ENCODE assay signal across 8 cellular contexts in the genomic region with DNA sequence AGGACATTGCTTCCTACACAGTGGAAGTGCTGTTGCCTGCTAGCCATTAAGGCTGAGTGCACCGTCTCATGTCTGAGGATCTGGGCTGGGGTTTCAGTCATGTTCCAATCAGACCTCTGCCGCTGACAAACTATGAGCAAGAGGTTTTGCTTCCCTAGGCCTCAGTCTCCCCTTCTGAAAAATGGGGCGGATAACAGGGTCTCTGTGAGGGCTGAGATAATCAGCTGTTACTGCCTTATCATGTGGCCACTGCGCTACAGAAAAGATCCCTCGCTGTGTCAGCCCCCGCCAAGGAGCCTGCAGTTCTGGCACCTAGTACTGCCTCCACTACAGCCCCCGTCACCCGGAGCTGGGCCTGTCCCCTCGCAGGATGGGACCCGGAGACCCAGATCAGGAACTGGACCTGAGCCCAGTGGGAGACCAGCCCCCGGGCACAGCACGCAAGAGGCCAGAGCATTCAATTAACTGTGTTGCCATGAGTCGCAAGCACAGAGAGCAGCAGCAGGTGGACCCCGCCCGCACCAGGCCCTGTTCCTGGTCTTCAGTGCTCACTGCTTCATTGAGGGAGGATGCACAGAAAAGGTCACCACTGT. TPM values are rescaled to one million over a fixed set of nuclear protein-coding genes. Genes with fewer than 3 reads are reported as not detected.
DNase-seq lines count a peak whose midpoint lies in the region; ATAC-seq, FAIRE-seq and TF ChIP-seq lines count a peak whose summit lies in the region.

No MANE protein-coding gene starts in this region.

- H3K36me3 ChIP-seq in HepG2 (replicated peaks in 1 of 2; ENCODE audit: control insufficient read depth in 1 of 2, insufficient read depth in 2 of 2, low read length in 2 of 2) (peaks cover 0 to 5% of the 10 kb centered on the region in 2 experiments; a peak in 3 of 5 replicates), tibial nerve (peaks cover 0 to 38% (median 0%) of the 10 kb centered on the region in 3 donors)

- H3K4me3 ChIP-seq in astrocyte of the cerebellum (ENCODE audit: low read depth, low read length) (peak overlapping the region; percentile 45), HepG2 (replicated peaks in 1 of 3; ENCODE audit: insufficient read depth in 1 of 3, low read depth in 2 of 3, low read length in 3 of 3) (peak overlapping the region; percentile 45 to 78 (median 67)), tibial nerve (peak overlapping the region; percentile 42 to 68 (median 63))

- H3K9me3 ChIP-seq in HepG2 (ENCODE audit: low read length) (no peaks in the 10 kb centered on the region), tibial nerve (no peaks in the 10 kb centered on the region)

- TF ChIP-seq RAD21 in HepG2 (CRISPR knock-in tag; IDR thresholded peaks at IDR 0.05), result no peak

- no peaks in the 10 kb centered on the region for H3K27me3 Mint-ChIP-seq in T-helper 2 cell treated with Interferon-gamma antibody and Interleukin-4, amounts not matched to agents 5 μg/mL and 100 μg/mL, for 36 hours (ENCODE audit: low read depth)

- CTCF ChIA-PET in HepG2 (lab: Yijun Ruan, JAX; ENCODE audit: low intra/inter-chr PET ratio, low total read pairs), result no interaction called here

- no peak for ATAC-seq in HepG2

- H3K36me3 Mint-ChIP-seq in T-helper 2 cell treated with Interferon-gamma antibody and Interleukin-4, amounts not matched to agents 5 μg/mL and 100 μg/mL, for 36 hours (ENCODE audit: low read depth), result peaks cover 14% of the 10 kb centered on the region

- H3K4me2 ChIP-seq in HepG2 (ENCODE audit: low read depth, low read length), result peak overlapping the region; percentile 96

- intact Hi-C loops in HepG2 (cut with micrococcal nuclease; ENCODE audit: unreplicated experiment), result no loop called here

- peaks cover 25% of the 10 kb centered on the region for H3K79me2 ChIP-seq in HepG2 (ENCODE audit: insufficient read depth, low read length)

- H3K4me3 Mint-ChIP-seq in T-helper 2 cell treated with Interferon-gamma antibody and Interleukin-4, amounts not matched to agents 5 μg/mL and 100 μg/mL, for 36 hours, result no peak overlapping the region

- H3K27ac Mint-ChIP-seq in T-helper 2 cell treated with Interferon-gamma antibody and Interleukin-4, amounts not matched to agents 5 μg/mL and 100 μg/mL, for 36 hours, result peak overlapping the region; percentile 86

- BruUV-seq in HepG2 (replicated peaks; lab: Mats Ljungman, UMichigan), result no TSS peak

- H3K27ac ChIP-seq in HepG2 (ENCODE audit: extremely low read length, insufficient read depth, low read length) (peak overlapping the region; percentile 78), tibial nerve (peak overlapping the region; percentile 73 to 97 (median 89))

- TF ChIP-seq CTCF in astrocyte of the cerebellum (IDR thresholded peaks at IDR 0.05; ENCODE audit: low read depth, low read length, missing control alignments), result no peak
- TF ChIP-seq CTCF in HepG2 (CRISPR knock-in tag; IDR thresholded peaks at IDR 0.05), result no peak
- no peak for TF ChIP-seq CTCF in tibial nerve (IDR thresholded peaks at IDR 0.05)

- H2AFZ ChIP-seq in HepG2 (ENCODE audit: low read length), result no peak overlapping the region

- DNase-seq in T-helper 2 cell treated with Interferon-gamma antibody and Interleukin-4, amounts not matched to agents 5 μg/mL and 100 μg/mL, for 36 hours (ENCODE audit: low spot score), result no peak
- no peak for DNase-seq in T-helper 2 cell
- DNase-seq in astrocyte of the cerebellum (ENCODE audit: low read depth), result no peak
- DNase-seq in HepG2 (ENCODE audit: low spot score), result no peak
- no peak for DNase-seq in tibial nerve (ENCODE audit: low spot score in 2 of 2)
- DNase-seq in HT-29 (ENCODE audit: low spot score), result no peak
- no peak for DNase-seq in SK-N-DZ (ENCODE audit: low spot score)
- no peak for DNase-seq in KG1 (lab: John Stamatoyannopoulos, UW)

- no peak for FAIRE-seq in HepG2 (lab: Jason Lieb, UNC)

- peaks cover 30% of the 10 kb centered on the region for H3K4me1 Mint-ChIP-seq in T-helper 2 cell treated with Interferon-gamma antibody and Interleukin-4, amounts not matched to agents 5 μg/mL and 100 μg/mL, for 36 hours (ENCODE audit: low read depth)

- 82% methylated on average over 4 of the region's 15 CpGs for WGBS in HepG2 (ENCODE audit: low lambda C conversion rate)
- WGBS in tibial nerve, 2 donors, result 62 to 76% methylated on average over 8 to 15 of the region's 15 CpGs

- H3K4me1 ChIP-seq in HepG2 (ENCODE audit: insufficient read depth, low read length), result peaks cover 50% of the 10 kb centered on the region
- H3K4me1 ChIP-seq in tibial nerve, result peaks cover 0 to 79% (median 36%) of the 10 kb centered on the region in 4 donors

- no peaks in the 10 kb centered on the region for H4K20me1 ChIP-seq in HepG2 (ENCODE audit: insufficient read depth, low read length)

- H3K9ac ChIP-seq in HepG2 (ENCODE audit: insufficient read depth, low read depth, low read length), result peak overlapping the region; percentile 80

- in situ Hi-C loops in astrocyte of the cerebellum (cut with HindIII; ENCODE audit: low sequenced_read_pairs) (no loop called here), HepG2 (cut with HindIII; ENCODE audit: extremely low pct_ligation_motif_present, low pct_unique_long_range_greater_than_20kb) (no loop called here)

- POLR2A ChIA-PET in HepG2 (lab: Yijun Ruan, JAX), result interaction anchor here (1.7 to 1.9 kb wide), 2 partner anchors 19 to 59 kb away, joined by 22 to 29 read pairs; partner anchors contain the start of genes ATF5, NUP62 and PTOV1

- TF ChIP-seq POLR2A in HepG2 (IDR thresholded peaks at IDR 0.05; ENCODE audit: insufficient read depth in 1 of 2, low read depth in 2 of 2, low read length in 2 of 2) (no peak), tibial nerve (IDR thresholded peaks at IDR 0.05) (no peak)

- no peaks in the 10 kb centered on the region for H3K9me3 Mint-ChIP-seq in T-helper 2 cell treated with Interferon-gamma antibody and Interleukin-4, amounts not matched to agents 5 μg/mL and 100 μg/mL, for 36 hours

- TF ChIP-seq EP300 in HepG2 (IDR thresholded peaks at IDR 0.05; ENCODE audit: low read depth in 2 of 2, low read length in 2 of 2), result no peak
- TF ChIP-seq EP300 in HepG2 (CRISPR knock-in tag; IDR thresholded peaks at IDR 0.05; ENCODE audit: borderline replicate concordance), result no peak
- no peak for TF ChIP-seq EP300 in tibial nerve (IDR thresholded peaks at IDR 0.05)

- no peaks in the 10 kb centered on the region; a peak in 1 of 5 replicates for H3K27me3 ChIP-seq in HepG2 (ENCODE audit: control insufficient read depth in 1 of 2, insufficient read depth in 2 of 2, low read length in 2 of 2)
- no peaks in the 10 kb centered on the region for H3K27me3 ChIP-seq in tibial nerve

RNA-seq across cellular contexts. Expression of gene PNKP, which starts 3.0 kb away (rescaled TPM):
- total RNA-seq in HepG2 (2016; rRNA removed; fragmentation: Illumina TruSeq; extraction: Trizol), result 12.5 and 27.1 TPM in 2 replicates
- total RNA-seq in HepG2 (2016; cell fraction: cytosol; rRNA removed; fragmentation: Illumina TruSeq; extraction: Trizol; ENCODE audit: low read depth), result 15.1 and 16.6 TPM in 2 replicates
- 14.0 and 23.3 TPM in 2 replicates for total RNA-seq in HepG2 (2016; cell fraction: insoluble cytoplasmic fraction; rRNA removed; fragmentation: Illumina TruSeq; extraction: Trizol)
- 10.4 and 12.6 TPM in 2 replicates for total RNA-seq in HepG2 (2016; cell fraction: membrane; rRNA removed; fragmentation: Illumina TruSeq; extraction: Trizol)
- total RNA-seq in HepG2 (2016; cell fraction: nucleus; rRNA removed; fragmentation: Illumina TruSeq; extraction: Trizol), result 22.5 and 24.4 TPM in 2 replicates
- 12.7 and 17.0 TPM in 2 replicates for polyA plus RNA-seq in HepG2 (2011; rRNA removed)
- 6.9 and 10.2 TPM in 2 replicates for polyA plus RNA-seq in HepG2 (2011; cell fraction: cytosol; rRNA removed)
- 96.1 and 104 TPM in 2 replicates for polyA plus RNA-seq in HepG2 (2011; cell fraction: nucleus; rRNA removed)
- 14.4 and 18.2 TPM in 2 replicates for polyA plus RNA-seq in HepG2 (2012)
- polyA plus RNA-seq in HepG2 (2016; cell fraction: cytosol; fragmentation: Illumina TruSeq; extraction: Trizol; ENCODE audit: low read depth), result 6.4 and 8.2 TPM in 2 replicates
- polyA plus RNA-seq in HepG2 (2016; cell fraction: insoluble cytoplasmic fraction; fragmentation: Illumina TruSeq; extraction: Trizol; ENCODE audit: low read depth), result 11.5 and 13.4 TPM in 2 replicates
- 11.3 and 40.2 TPM in 2 replicates for polyA plus RNA-seq in HepG2 (2016; cell fraction: membrane; fragmentation: Illumina TruSeq; extraction: Trizol; ENCODE audit: low read depth)
- 87.3 and 98.8 TPM in 2 replicates for polyA plus RNA-seq in HepG2 (2016; cell fraction: nucleus; fragmentation: Illumina TruSeq; extraction: Trizol; ENCODE audit: insufficient read depth, low read depth)
- polyA minus RNA-seq in HepG2 (2011; rRNA and poly(A)+ RNA removed; ENCODE audit: low replicate concordance), result 16.1 and 37.1 TPM in 2 replicates
- 9.8 and 10.1 TPM in 2 replicates for polyA minus RNA-seq in HepG2 (2011; cell fraction: cytosol; rRNA and poly(A)+ RNA removed)
- polyA minus RNA-seq in HepG2 (2011; cell fraction: nucleus; rRNA and poly(A)+ RNA removed), result 30.5 and 40.2 TPM in 2 replicates
- total RNA-seq in tibial nerve, result 100 to 1,000 TPM in 1 of 4 donors, 10 to 100 TPM in 3; 52.7 to 158 (median 79.5) TPM
- total RNA-seq in HT-29 (2014; rRNA removed; shearing (Covaris generic)), result 215 and 243 TPM in 2 replicates
- polyA plus RNA-seq in SK-N-DZ (2014; cell fraction: cytosol; rRNA removed), result 7.7 and 19.2 TPM in 2 replicates
- 75.5 and 87.4 TPM in 2 replicates for polyA plus RNA-seq in SK-N-DZ (2014; cell fraction: nucleus; rRNA removed)

RNA-seq across cellular contexts. Expression of gene AKT1S1, which starts 6.8 kb away (rescaled TPM):
- total RNA-seq in HepG2 (2016; rRNA removed; fragmentation: Illumina TruSeq; extraction: Trizol), result 10.9 and 13.5 TPM in 2 replicates
- 6.3 and 7.3 TPM in 2 replicates for total RNA-seq in HepG2 (2016; cell fraction: cytosol; rRNA removed; fragmentation: Illumina TruSeq; extraction: Trizol; ENCODE audit: low read depth)
- 10.3 and 14.9 TPM in 2 replicates for total RNA-seq in HepG2 (2016; cell fraction: insoluble cytoplasmic fraction; rRNA removed; fragmentation: Illumina TruSeq; extraction: Trizol)
- total RNA-seq in HepG2 (2016; cell fraction: membrane; rRNA removed; fragmentation: Illumina TruSeq; extraction: Trizol), result 14.8 and 16.5 TPM in 2 replicates
- total RNA-seq in HepG2 (2016; cell fraction: nucleus; rRNA removed; fragmentation: Illumina TruSeq; extraction: Trizol), result 12.4 and 13.6 TPM in 2 replicates
- 27.8 and 30.0 TPM in 2 replicates for polyA plus RNA-seq in HepG2 (2011; rRNA removed)
- 29.0 and 32.7 TPM in 2 replicates for polyA plus RNA-seq in HepG2 (2011; cell fraction: cytosol; rRNA removed)
- polyA plus RNA-seq in HepG2 (2011; cell fraction: nucleus; rRNA removed), result 56.2 and 76.4 TPM in 2 replicates
- polyA plus RNA-seq in HepG2 (2012), result 19.5 and 19.7 TPM in 2 replicates
- polyA plus RNA-seq in HepG2 (2016; cell fraction: cytosol; fragmentation: Illumina TruSeq; extraction: Trizol; ENCODE audit: low read depth), result 22.7 and 24.3 TPM in 2 replicates
- 43.5 and 52.7 TPM in 2 replicates for polyA plus RNA-seq in HepG2 (2016; cell fraction: insoluble cytoplasmic fraction; fragmentation: Illumina TruSeq; extraction: Trizol; ENCODE audit: low read depth)
- 46.7 and 51.1 TPM in 2 replicates for polyA plus RNA-seq in HepG2 (2016; cell fraction: membrane; fragmentation: Illumina TruSeq; extraction: Trizol; ENCODE audit: low read depth)
- polyA plus RNA-seq in HepG2 (2016; cell fraction: nucleus; fragmentation: Illumina TruSeq; extraction: Trizol; ENCODE audit: insufficient read depth, low read depth), result 55.9 and 59.4 TPM in 2 replicates
- 25.3 and 37.7 TPM in 2 replicates for polyA minus RNA-seq in HepG2 (2011; rRNA and poly(A)+ RNA removed; ENCODE audit: low replicate concordance)
- 13.0 and 14.0 TPM in 2 replicates for polyA minus RNA-seq in HepG2 (2011; cell fraction: cytosol; rRNA and poly(A)+ RNA removed)
- 21.9 and 22.5 TPM in 2 replicates for polyA minus RNA-seq in HepG2 (2011; cell fraction: nucleus; rRNA and poly(A)+ RNA removed)
- total RNA-seq in tibial nerve, result 10 to 100 TPM; 20.6 to 27.4 (median 25.4) TPM
- 89.9 and 96.4 TPM in 2 replicates for total RNA-seq in HT-29 (2014; rRNA removed; shearing (Covaris generic))
- 4.9 TPM in 2 replicates for polyA plus RNA-seq in SK-N-DZ (2014; cell fraction: cytosol; rRNA removed)
- 8.1 and 13.5 TPM in 2 replicates for polyA plus RNA-seq in SK-N-DZ (2014; cell fraction: nucleus; rRNA removed)

RNA-seq across cellular contexts. Expression of gene TBC1D17, which starts 7.1 kb away (rescaled TPM):
- 3.6 and 9.7 TPM in 2 replicates for total RNA-seq in HepG2 (2016; rRNA removed; fragmentation: Illumina TruSeq; extraction: Trizol)
- total RNA-seq in HepG2 (2016; cell fraction: cytosol; rRNA removed; fragmentation: Illumina TruSeq; extraction: Trizol; ENCODE audit: low read depth), result 3.6 and 4.6 TPM in 2 replicates
- total RNA-seq in HepG2 (2016; cell fraction: insoluble cytoplasmic fraction; rRNA removed; fragmentation: Illumina TruSeq; extraction: Trizol), result 4.5 and 10.0 TPM in 2 replicates
- total RNA-seq in HepG2 (2016; cell fraction: membrane; rRNA removed; fragmentation: Illumina TruSeq; extraction: Trizol), result 7.6 and 8.5 TPM in 2 replicates
- total RNA-seq in HepG2 (2016; cell fraction: nucleus; rRNA removed; fragmentation: Illumina TruSeq; extraction: Trizol), result 8.6 and 13.7 TPM in 2 replicates
- polyA plus RNA-seq in HepG2 (2011; rRNA removed), result 16.9 and 21.6 TPM in 2 replicates
- 7.9 and 12.0 TPM in 2 replicates for polyA plus RNA-seq in HepG2 (2011; cell fraction: cytosol; rRNA removed)
- polyA plus RNA-seq in HepG2 (2011; cell fraction: nucleus; rRNA removed), result 83.8 and 108 TPM in 2 replicates
- polyA plus RNA-seq in HepG2 (2012), result 19.0 and 23.3 TPM in 2 replicates
- 4.7 and 5.1 TPM in 2 replicates for polyA plus RNA-seq in HepG2 (2016; cell fraction: cytosol; fragmentation: Illumina TruSeq; extraction: Trizol; ENCODE audit: low read depth)
- 10.7 and 15.1 TPM in 2 replicates for polyA plus RNA-seq in HepG2 (2016; cell fraction: insoluble cytoplasmic fraction; fragmentation: Illumina TruSeq; extraction: Trizol; ENCODE audit: low read depth)
- polyA plus RNA-seq in HepG2 (2016; cell fraction: membrane; fragmentation: Illumina TruSeq; extraction: Trizol; ENCODE audit: low read depth), result 9.3 and 10.8 TPM in 2 replicates
- 45.7 and 46.6 TPM in 2 replicates for polyA plus RNA-seq in HepG2 (2016; cell fraction: nucleus; fragmentation: Illumina TruSeq; extraction: Trizol; ENCODE audit: insufficient read depth, low read depth)
- 14.8 and 17.4 TPM in 2 replicates for polyA minus RNA-seq in HepG2 (2011; rRNA and poly(A)+ RNA removed; ENCODE audit: low replicate concordance)
- polyA minus RNA-seq in HepG2 (2011; cell fraction: cytosol; rRNA and poly(A)+ RNA removed), result 9.8 and 11.2 TPM in 2 replicates
- 16.0 and 24.2 TPM in 2 replicates for polyA minus RNA-seq in HepG2 (2011; cell fraction: nucleus; rRNA and poly(A)+ RNA removed)
- 10 to 100 TPM; 47.7 to 56.5 (median 49.0) TPM for total RNA-seq in tibial nerve
- total RNA-seq in HT-29 (2014; rRNA removed; shearing (Covaris generic)), result 34.5 and 38.4 TPM in 2 replicates
- polyA plus RNA-seq in SK-N-DZ (2014; cell fraction: cytosol; rRNA removed), result 4.3 and 5.3 TPM in 2 replicates
- polyA plus RNA-seq in SK-N-DZ (2014; cell fraction: nucleus; rRNA removed), result 10.3 and 15.1 TPM in 2 replicates

RNA-seq across cellular contexts. Expression of gene PTOV1, which starts 19.4 kb away (rescaled TPM):
- total RNA-seq in HepG2 (2016; rRNA removed; fragmentation: Illumina TruSeq; extraction: Trizol), result 59.4 and 68.5 TPM in 2 replicates
- total RNA-seq in HepG2 (2016; cell fraction: cytosol; rRNA removed; fragmentation: Illumina TruSeq; extraction: Trizol; ENCODE audit: low read depth), result 30.7 and 36.0 TPM in 2 replicates
- total RNA-seq in HepG2 (2016; cell fraction: insoluble cytoplasmic fraction; rRNA removed; fragmentation: Illumina TruSeq; extraction: Trizol), result 67.3 and 74.4 TPM in 2 replicates
- 45.7 and 54.4 TPM in 2 replicates for total RNA-seq in HepG2 (2016; cell fraction: membrane; rRNA removed; fragmentation: Illumina TruSeq; extraction: Trizol)
- 68.2 and 84.3 TPM in 2 replicates for total RNA-seq in HepG2 (2016; cell fraction: nucleus; rRNA removed; fragmentation: Illumina TruSeq; extraction: Trizol)
- polyA plus RNA-seq in HepG2 (2011; rRNA removed), result 63.5 and 77.7 TPM in 2 replicates
- 27.3 and 44.2 TPM in 2 replicates for polyA plus RNA-seq in HepG2 (2011; cell fraction: cytosol; rRNA removed)
- 387 and 441 TPM in 2 replicates for polyA plus RNA-seq in HepG2 (2011; cell fraction: nucleus; rRNA removed)
- 72.7 and 99.0 TPM in 2 replicates for polyA plus RNA-seq in HepG2 (2012)
- polyA plus RNA-seq in HepG2 (2016; cell fraction: cytosol; fragmentation: Illumina TruSeq; extraction: Trizol; ENCODE audit: low read depth), result 24.0 and 27.8 TPM in 2 replicates
- 78.0 and 94.4 TPM in 2 replicates for polyA plus RNA-seq in HepG2 (2016; cell fraction: insoluble cytoplasmic fraction; fragmentation: Illumina TruSeq; extraction: Trizol; ENCODE audit: low read depth)
- polyA plus RNA-seq in HepG2 (2016; cell fraction: membrane; fragmentation: Illumina TruSeq; extraction: Trizol; ENCODE audit: low read depth), result 34.7 and 37.3 TPM in 2 replicates
- 178 and 181 TPM in 2 replicates for polyA plus RNA-seq in HepG2 (2016; cell fraction: nucleus; fragmentation: Illumina TruSeq; extraction: Trizol; ENCODE audit: insufficient read depth, low read depth)
- 73.5 and 109 TPM in 2 replicates for polyA minus RNA-seq in HepG2 (2011; rRNA and poly(A)+ RNA removed; ENCODE audit: low replicate concordance)
- 42.8 and 45.1 TPM in 2 replicates for polyA minus RNA-seq in HepG2 (2011; cell fraction: cytosol; rRNA and poly(A)+ RNA removed)
- polyA minus RNA-seq in HepG2 (2011; cell fraction: nucleus; rRNA and poly(A)+ RNA removed), result 69.0 and 75.8 TPM in 2 replicates
- total RNA-seq in tibial nerve, result 100 to 1,000 TPM in 2 of 4 donors, 10 to 100 TPM in 2; 75.6 to 113 (median 91.9) TPM
- 188 and 218 TPM in 2 replicates for total RNA-seq in HT-29 (2014; rRNA removed; shearing (Covaris generic))
- polyA plus RNA-seq in SK-N-DZ (2014; cell fraction: cytosol; rRNA removed), result 131 and 164 TPM in 2 replicates
- polyA plus RNA-seq in SK-N-DZ (2014; cell fraction: nucleus; rRNA removed), result 365 and 432 TPM in 2 replicates

RNA-seq across cellular contexts. Expression of gene IL4I1, which starts 26.3 kb away (rescaled TPM):
- total RNA-seq in HepG2 (2016; rRNA removed; fragmentation: Illumina TruSeq; extraction: Trizol), result not detected in 2 replicates
- total RNA-seq in HepG2 (2016; cell fraction: cytosol; rRNA removed; fragmentation: Illumina TruSeq; extraction: Trizol; ENCODE audit: low read depth), result not detected in 2 replicates
- 0.18 and 0.30 TPM in 2 replicates for total RNA-seq in HepG2 (2016; cell fraction: insoluble cytoplasmic fraction; rRNA removed; fragmentation: Illumina TruSeq; extraction: Trizol)
- total RNA-seq in HepG2 (2016; cell fraction: membrane; rRNA removed; fragmentation: Illumina TruSeq; extraction: Trizol), result not detected in 2 replicates
- not detected in 2 replicates for total RNA-seq in HepG2 (2016; cell fraction: nucleus; rRNA removed; fragmentation: Illumina TruSeq; extraction: Trizol)
- not detected in 2 replicates for polyA plus RNA-seq in HepG2 (2011; rRNA removed)
- polyA plus RNA-seq in HepG2 (2011; cell fraction: cytosol; rRNA removed), result 0.08 TPM in 1 of 2 replicates, not detected in the other
- polyA plus RNA-seq in HepG2 (2011; cell fraction: nucleus; rRNA removed), result 0.16 and 0.28 TPM in 2 replicates
- polyA plus RNA-seq in HepG2 (2012), result 0.50 TPM in 1 of 2 replicates, not detected in the other
- polyA plus RNA-seq in HepG2 (2016; cell fraction: cytosol; fragmentation: Illumina TruSeq; extraction: Trizol; ENCODE audit: low read depth), result 0.29 TPM in 1 of 2 replicates, not detected in the other
- not detected in 2 replicates for polyA plus RNA-seq in HepG2 (2016; cell fraction: insoluble cytoplasmic fraction; fragmentation: Illumina TruSeq; extraction: Trizol; ENCODE audit: low read depth)
- polyA plus RNA-seq in HepG2 (2016; cell fraction: membrane; fragmentation: Illumina TruSeq; extraction: Trizol; ENCODE audit: low read depth), result not detected in 2 replicates
- not detected in 2 replicates for polyA plus RNA-seq in HepG2 (2016; cell fraction: nucleus; fragmentation: Illumina TruSeq; extraction: Trizol; ENCODE audit: insufficient read depth, low read depth)
- polyA minus RNA-seq in HepG2 (2011; rRNA and poly(A)+ RNA removed; ENCODE audit: low replicate concordance), result 0.09 TPM in 1 of 2 replicates, not detected in the other
- polyA minus RNA-seq in HepG2 (2011; cell fraction: cytosol; rRNA and poly(A)+ RNA removed), result not detected in 2 replicates
- polyA minus RNA-seq in HepG2 (2011; cell fraction: nucleus; rRNA and poly(A)+ RNA removed), result not detected in 2 replicates
- 1 to 10 TPM in 2 of 4 donors, under 1 TPM in 1, not detected in 1; 0.63 to 3.0 (median 1.7) TPM for total RNA-seq in tibial nerve
- 1.1 and 2.3 TPM in 2 replicates for total RNA-seq in HT-29 (2014; rRNA removed; shearing (Covaris generic))
- not detected in 2 replicates for polyA plus RNA-seq in SK-N-DZ (2014; cell fraction: cytosol; rRNA removed)
- not detected in 2 replicates for polyA plus RNA-seq in SK-N-DZ (2014; cell fraction: nucleus; rRNA removed)
